ENCODE assay signal across 8 cellular contexts in the genomic region with DNA sequence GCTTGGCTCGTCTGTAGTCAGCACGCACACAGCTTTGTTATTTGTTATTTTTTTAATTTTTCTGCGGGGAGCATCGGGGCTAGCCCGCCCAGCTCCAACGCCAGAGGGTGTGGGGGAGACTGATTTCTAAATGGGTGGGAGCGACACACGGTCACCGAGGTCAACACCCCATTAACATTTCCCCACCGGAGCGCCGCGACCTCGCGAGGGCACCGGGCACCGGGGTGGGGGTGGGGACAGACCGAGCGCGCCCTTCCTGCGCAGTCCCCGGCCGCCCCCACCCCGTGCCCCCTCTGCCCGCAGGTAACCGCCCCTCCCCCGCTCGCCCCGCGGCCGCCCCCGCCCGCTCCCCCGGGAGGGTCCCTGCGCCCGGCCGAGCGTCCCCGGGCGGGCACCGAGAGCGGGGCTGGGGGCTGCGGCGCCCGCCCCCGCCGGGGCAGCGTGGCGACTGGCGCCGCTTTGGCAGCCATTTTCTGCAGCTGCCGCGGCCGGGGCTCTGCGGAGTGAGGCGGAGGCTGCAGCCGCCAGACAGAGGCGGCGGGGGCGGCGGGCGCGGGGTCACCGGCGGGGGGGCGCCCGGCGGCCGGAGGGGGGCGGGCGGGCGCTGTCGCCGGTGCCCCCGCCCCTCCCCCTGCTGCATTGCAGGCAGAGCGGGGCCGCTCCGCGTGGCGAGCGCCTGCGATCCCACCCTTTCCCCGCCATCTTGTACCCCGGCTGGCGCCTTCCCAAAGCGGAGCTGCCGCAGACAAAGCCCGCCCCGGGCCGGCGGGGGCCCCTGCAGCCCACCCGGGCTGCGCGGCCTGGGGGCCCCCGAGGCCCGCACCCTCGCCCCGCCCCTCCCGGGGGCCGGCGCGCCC. TPM values are rescaled to one million over a fixed set of nuclear protein-coding genes. Genes with fewer than 3 reads are reported as not detected.
DNase-seq lines count a peak whose midpoint lies in the region; ATAC-seq and TF ChIP-seq lines count a peak whose summit lies in the region.

No MANE protein-coding gene starts in this region.

- H3K4me1 ChIP-seq in A673 (ENCODE audit: insufficient read depth, low read length, poor library complexity, severe bottlenecking) = peaks cover 23% of the 10 kb centered on the region

- H3K27ac ChIP-seq in A673 (ENCODE audit: low read depth, low read length, poor library complexity, severe bottlenecking) (peak overlapping the region; percentile 85), WERI-Rb-1 (peak overlapping the region; percentile 71), RWPE1 (no peak overlapping the region)

- ATAC-seq in HG03175 (IDR thresholded peaks at IDR 0.05; ENCODE audit: unreplicated experiment) (no peak), GM18907 (IDR thresholded peaks at IDR 0.05; ENCODE audit: unreplicated experiment) (no peak)

- H3K9me3 ChIP-seq in A673 (ENCODE audit: low read depth, low read length, poor library complexity, severe bottlenecking) (no peaks in the 10 kb centered on the region), WERI-Rb-1 (ENCODE audit: severe bottlenecking) (peaks cover 9% of the 10 kb centered on the region)

- CTCF ChIA-PET in A673 (lab: Charles Lee) = interaction anchor here (0.5 kb wide), 1 partner anchor 20 kb away, joined by 6 read pairs; no protein-coding TSS in a partner anchor
- CTCF ChIA-PET in RWPE1 (lab: Yijun Ruan, JAX) = interaction anchor here (0.7 to 2.5 kb wide), 7 partner anchors 22 to 195 kb away, joined by 3 to 11 read pairs (median 4); partner anchors contain the start of gene CBX4

- H3K4me3 ChIP-seq in A673 (ENCODE audit: low read depth, low read length, poor library complexity, severe bottlenecking) (peak overlapping the region; percentile 46), HFF-Myc (replicated peaks; ENCODE audit: low read depth, low read length) (peak overlapping the region; percentile 30), WERI-Rb-1 (ENCODE audit: low read depth, low read length) (no peak overlapping the region)

- intact Hi-C loops in A673 (cut with micrococcal nuclease; ENCODE audit: unreplicated experiment) = no loop called here

- POLR2A ChIA-PET in A673 (lab: Charles Lee; ENCODE audit: low non-redundant PET) = interaction anchor here (0.5 to 0.6 kb wide), 3 partner anchors 12 to 26 kb away, joined by 3 to 8 read pairs (median 4); partner anchors contain the start of genes CBX4 and CBX8
- POLR2A ChIA-PET in RWPE1 (lab: Yijun Ruan, JAX; ENCODE audit: low non-redundant PET) = interaction anchor here (1.1 kb wide), 1 partner anchor 26 kb away, joined by 7 read pairs; no protein-coding TSS in a partner anchor

- DNase-seq in A673 (ENCODE audit: low spot score) (peak; percentile 70), HFF-Myc (ENCODE audit: extremely low read depth, low read depth) (no peak), WERI-Rb-1 (no peak), islet precursor cell (peak; percentile 63), RWPE1 (ENCODE audit: low spot score) (no peak), NCI-H2081 treated with DMSO at 0.1 percent for 48 hours (lab: John Stamatoyannopoulos, UW) (no peak)

- no TSS peak for BruUV-seq in A673 (replicated peaks; lab: Mats Ljungman, UMichigan)

- H3K36me3 ChIP-seq in A673 (ENCODE audit: insufficient read depth, low read length, poor library complexity, severe bottlenecking) (no peaks in the 10 kb centered on the region), WERI-Rb-1 (no peaks in the 10 kb centered on the region)

- H3K27me3 ChIP-seq in A673 (replicated peaks; ENCODE audit: insufficient read depth, low read depth, low read length, poor library complexity) (no peaks in the 10 kb centered on the region), WERI-Rb-1 (ENCODE audit: insufficient read depth, low read depth, severe bottlenecking) (no peaks in the 10 kb centered on the region)

- TF ChIP-seq CTCF in A673 (conservative IDR thresholded peaks at IDR 0.05; ENCODE audit: low read depth, low read length) (no peak), HFF-Myc (IDR thresholded peaks at IDR 0.05; ENCODE audit: low read depth, low read length, missing control alignments) (no peak), WERI-Rb-1 (IDR thresholded peaks at IDR 0.05; ENCODE audit: low read depth, low read length) (no peak), RWPE1 (conservative IDR thresholded peaks at IDR 0.05; ENCODE audit: low read depth) (no peak)

RNA-seq across cellular contexts. Expression of gene CBX8, which starts 16.3 kb away (rescaled TPM):
- 24.5 and 27.0 TPM in 2 replicates for total RNA-seq in A673 (2021)

RNA-seq across cellular contexts. Expression of gene CBX4, which starts 26.0 kb away (rescaled TPM):
- total RNA-seq in A673 (2021) = 42.6 and 45.5 TPM in 2 replicates

RNA-seq across cellular contexts. Expression of gene CBX2, which starts 35.2 kb away (rescaled TPM):
- 59.5 and 66.4 TPM in 2 replicates for total RNA-seq in A673 (2021)

Comparison
In these comparisons a context has a peak if more than half of its experiments do, and no peak if none do; other contexts are left out.
1. DNase-seq: peak in A673 (single experiment) and islet precursor cell (single experiment); none in HFF-Myc (single experiment), WERI-Rb-1 (single experiment), RWPE1 (single experiment) and NCI-H2081 treated with DMSO at 0.1 percent for 48 hours (single experiment).